Comparison of ENCODE assay signal across 18 cellular contexts in genomic region chr12:24730461-24730896, GRCh38.
DNase-seq lines count a peak whose midpoint lies in the region; ATAC-seq, FAIRE-seq and TF ChIP-seq lines count a peak whose summit lies in the region.
"Had no signal": no experiment of that assay in that cellular context is flagged by ENCODE, and none has a peak within 500 bp of the region (broad histone marks: within the 10 kb centered on the region; RNA-seq: fewer than 3 reads in every experiment).

No MANE protein-coding gene starts in this region.

- no peak overlapping the region for H3K4me3 Mint-ChIP-seq in activated T-helper 2 cell treated with anti-CD3 and anti-CD28 coated beads, Interferon-gamma antibody, Interleukin-2, Interleukin-4, amounts not matched to agents 10 μg/mL and 5 μg/mL and 100 μg/mL, durations not matched to agents 14 hours and 24 hours and 36 hours (ENCODE audit: low read depth)
- H3K4me3 Mint-ChIP-seq: CD8-positive, alpha-beta memory T cell had no signal

- ATAC-seq in GM18508 (IDR thresholded peaks at IDR 0.05; ENCODE audit: insufficient read depth, unreplicated experiment) (peak; percentile 46), GM19043 (IDR thresholded peaks at IDR 0.05; ENCODE audit: low read depth, unreplicated experiment) (peak; percentile 52), HG02870 (IDR thresholded peaks at IDR 0.05; ENCODE audit: unreplicated experiment) (peak; percentile 78)
- ATAC-seq: lower lobe of right lung had no signal

- no peak for TF ChIP-seq CTCF in dorsolateral prefrontal cortex (IDR thresholded peaks at IDR 0.05 in 54 of 56, conservative IDR thresholded peaks at IDR 0.05 in 2 of 56; ENCODE audit: low read depth in 1 of 56, partially characterized antibody in 56 of 56)
- TF ChIP-seq CTCF in D721Med (IDR thresholded peaks at IDR 0.05; ENCODE audit: insufficient read depth, missing control alignments), result no peak

- peak overlapping the region; percentile 46 for H3K27ac Mint-ChIP-seq in activated T-helper 2 cell treated with anti-CD3 and anti-CD28 coated beads, Interferon-gamma antibody, Interleukin-2, Interleukin-4, amounts not matched to agents 10 μg/mL and 5 μg/mL and 100 μg/mL, durations not matched to agents 14 hours and 24 hours and 36 hours
- H3K27ac Mint-ChIP-seq: CD8-positive, alpha-beta memory T cell; IgD-negative memory B cell had no signal

- no peaks in the 10 kb centered on the region for H3K9me3 Mint-ChIP-seq in activated T-helper 2 cell treated with anti-CD3 and anti-CD28 coated beads, Interferon-gamma antibody, Interleukin-2, Interleukin-4, amounts not matched to agents 10 μg/mL and 5 μg/mL and 100 μg/mL, durations not matched to agents 14 hours and 24 hours and 36 hours
- H3K9me3 Mint-ChIP-seq: CD8-positive, alpha-beta memory T cell; IgD-negative memory B cell had no signal

- peaks cover 14% of the 10 kb centered on the region for H3K4me1 Mint-ChIP-seq in activated T-helper 2 cell treated with anti-CD3 and anti-CD28 coated beads, Interferon-gamma antibody, Interleukin-2, Interleukin-4, amounts not matched to agents 10 μg/mL and 5 μg/mL and 100 μg/mL, durations not matched to agents 14 hours and 24 hours and 36 hours (ENCODE audit: low read depth)

- no peak for FAIRE-seq in D721Med (lab: Jason Lieb, UNC)
- FAIRE-seq: TTC549 had no signal

- intact Hi-C loops in activated T-helper 2 cell treated with anti-CD3 and anti-CD28 coated beads, Interferon-gamma antibody, Interleukin-2, Interleukin-4, amounts not matched to agents 10 μg/mL and 5 μg/mL and 100 μg/mL, durations not matched to agents 14 hours and 24 hours and 36 hours (cut with micrococcal nuclease), result no loop called here
- intact Hi-C loops in dorsolateral prefrontal cortex (cut with DNase I), result no loop called here

- no peaks in the 10 kb centered on the region for H3K27me3 Mint-ChIP-seq in activated T-helper 2 cell treated with anti-CD3 and anti-CD28 coated beads, Interferon-gamma antibody, Interleukin-2, Interleukin-4, amounts not matched to agents 10 μg/mL and 5 μg/mL and 100 μg/mL, durations not matched to agents 14 hours and 24 hours and 36 hours (ENCODE audit: low read depth)
- H3K27me3 Mint-ChIP-seq: CD8-positive, alpha-beta memory T cell; IgD-negative memory B cell had no signal

- no peak for DNase-seq in activated T-helper 2 cell treated with anti-CD3 and anti-CD28 coated beads, Interferon-gamma antibody, Interleukin-2, Interleukin-4, amounts not matched to agents 10 μg/mL and 5 μg/mL and 100 μg/mL, durations not matched to agents 14 hours and 24 hours and 36 hours (ENCODE audit: low spot score)
- no peak for DNase-seq in HK-2 (ENCODE audit: unreplicated experiment)
- no peak for DNase-seq in dorsolateral prefrontal cortex
- no peak for DNase-seq in D721Med (ENCODE audit: insufficient read length, low spot score)
- no peak for DNase-seq in COLO829 (ENCODE audit: low spot score)
- DNase-seq: activated CD8-positive, alpha-beta memory T cell treated with anti-CD3 and anti-CD28 coated beads, Interleukin-2, amount 50 U/mL, for 4 hours; anterior cingulate cortex; CD8-positive, alpha-beta memory T cell; lower lobe of right lung; NCI-H1436; NCI-H748 treated with DMSO at 0.1 percent for 48 hours; trophoblast cell had no signal

- no peak overlapping the region for H3K27ac ChIP-seq in dorsolateral prefrontal cortex
- H3K27ac ChIP-seq: lower lobe of right lung, skin epidermis had no signal

- no peak overlapping the region for H3K4me3 ChIP-seq in dorsolateral prefrontal cortex
- H3K4me3 ChIP-seq: lower lobe of right lung, skin epidermis had no signal

- peaks cover 0 to 2% (median 0%) of the 10 kb centered on the region in 45 donors for H3K27me3 ChIP-seq in dorsolateral prefrontal cortex

- no peaks in the 10 kb centered on the region for H3K36me3 Mint-ChIP-seq in activated T-helper 2 cell treated with anti-CD3 and anti-CD28 coated beads, Interferon-gamma antibody, Interleukin-2, Interleukin-4, amounts not matched to agents 10 μg/mL and 5 μg/mL and 100 μg/mL, durations not matched to agents 14 hours and 24 hours and 36 hours (ENCODE audit: low read depth)
- H3K36me3 Mint-ChIP-seq: CD8-positive, alpha-beta memory T cell; IgD-negative memory B cell had no signal
